8 cellular contexts compared by ENCODE assay signal in genomic region chr10:124827474-124827873, GRCh38. TPM values are rescaled to one million over a fixed set of nuclear protein-coding genes. Genes with fewer than 3 reads are reported as not detected.
DNase-seq lines count a peak whose midpoint lies in the region; ATAC-seq and TF ChIP-seq lines count a peak whose summit lies in the region.

No MANE protein-coding gene starts in this region.

- no peak overlapping the region for H3K4me2 ChIP-seq in GM23338

- H3K9me3 Mint-ChIP-seq in GM23338 = no peaks in the 10 kb centered on the region

- ATAC-seq in GM23338 (no peak), left lobe of liver (peak; percentile 26), GM18858 (IDR thresholded peaks at IDR 0.05; ENCODE audit: unreplicated experiment) (no peak)

- peaks cover 33% of the 10 kb centered on the region for H3K36me3 ChIP-seq in BE2C
- H3K36me3 ChIP-seq in GM23338 (ENCODE audit: insufficient read depth) = peaks cover 27% of the 10 kb centered on the region

- DNase-seq in BE2C = no peak
- DNase-seq in GM23338 (ENCODE audit: low spot score) = peak; percentile 45
- peak; percentile 16 for DNase-seq in astrocyte of the cerebellum (ENCODE audit: low read depth)
- no peak for DNase-seq in left lobe of liver (ENCODE audit: low spot score)
- no peak for DNase-seq in coronary artery (ENCODE audit: low spot score)
- no peak for DNase-seq in NCI-H510A treated with DMSO at 0.1 percent for 48 hours (lab: John Stamatoyannopoulos, UW)
- DNase-seq in NCI-H748 treated with DMSO at 0.1 percent for 48 hours (lab: John Stamatoyannopoulos, UW) = no peak

- no peak overlapping the region for H3K4me3 Mint-ChIP-seq in GM23338

- H3K36me3 Mint-ChIP-seq in GM23338 (ENCODE audit: low read depth) = peaks cover 40% of the 10 kb centered on the region

- H3K4me3 ChIP-seq in BE2C (ENCODE audit: low read depth, low read length) = no peak overlapping the region
- H3K4me3 ChIP-seq in GM23338 = no peak overlapping the region
- H3K4me3 ChIP-seq in astrocyte of the cerebellum (ENCODE audit: low read depth, low read length) = no peak overlapping the region
- H3K4me3 ChIP-seq in coronary artery = no peak overlapping the region

- H3K27me3 ChIP-seq in BE2C = no peaks in the 10 kb centered on the region
- H3K27me3 ChIP-seq in GM23338 (ENCODE audit: insufficient read depth) = no peaks in the 10 kb centered on the region

- peaks cover 1% of the 10 kb centered on the region for H3K27me3 Mint-ChIP-seq in GM23338 (ENCODE audit: insufficient read depth, low read depth, poor library complexity)

- in situ Hi-C loops in astrocyte of the cerebellum (cut with HindIII; ENCODE audit: low sequenced_read_pairs) = no loop called here

- H4K20me1 ChIP-seq in GM23338 (replicated peaks; ENCODE audit: insufficient read depth) = no peaks in the 10 kb centered on the region; the same call in 1 of the 2 replicates

- no peaks in the 10 kb centered on the region for H3K4me1 Mint-ChIP-seq in GM23338

- H3K79me2 ChIP-seq in GM23338 (replicated peaks; ENCODE audit: insufficient read depth) = no peaks in the 10 kb centered on the region

- H3F3A ChIP-seq in GM23338 (replicated peaks; ENCODE audit: low read depth) = no peaks in the 10 kb centered on the region; the same call in 1 of the 2 replicates

- peak; percentile 48 for TF ChIP-seq CTCF in BE2C (IDR thresholded peaks at IDR 0.05; ENCODE audit: low read depth, low read length)
- peak in 1 of 2 experiments; percentile 68; a peak in 3 of 4 replicates for TF ChIP-seq CTCF in GM23338 (conservative IDR thresholded peaks at IDR 0.05; ENCODE audit: low read depth in 2 of 2)
- peak; percentile 45 for TF ChIP-seq CTCF in astrocyte of the cerebellum (IDR thresholded peaks at IDR 0.05; ENCODE audit: low read depth, low read length, missing control alignments)
- no peak for TF ChIP-seq CTCF in coronary artery (IDR thresholded peaks at IDR 0.05)

- H3K9me3 ChIP-seq in BE2C = no peaks in the 10 kb centered on the region

- no peaks in the 10 kb centered on the region for H3K9me2 ChIP-seq in GM23338 (ENCODE audit: insufficient read depth)

- H3K27ac ChIP-seq in GM23338 (ENCODE audit: low read depth) = no peak overlapping the region
- H3K27ac ChIP-seq in coronary artery = no peak overlapping the region

- H3K4me1 ChIP-seq in BE2C = no peaks in the 10 kb centered on the region
- no peaks in the 10 kb centered on the region for H3K4me1 ChIP-seq in GM23338 (ENCODE audit: insufficient read depth)

- no peak overlapping the region for H2AFZ ChIP-seq in GM23338

- H3K27ac Mint-ChIP-seq in GM23338 = no peak overlapping the region

TF ChIP-seq in GM23338, 12 proteins besides CTCF, POLR2A, EP300 and RAD21 (continues in another document):
- TF ChIP-seq NANOG (IDR thresholded peaks at IDR 0.05; ENCODE audit: borderline replicate concordance) = no peak
- no peak for TF ChIP-seq REST (IDR thresholded peaks at IDR 0.05; ENCODE audit: unreplicated experiment)
- no peak for TF ChIP-seq ETS1 (IDR thresholded peaks at IDR 0.05)
- no peak for TF ChIP-seq EZH2 (IDR thresholded peaks at IDR 0.05; ENCODE audit: low read depth, unreplicated experiment)
- no peak for TF ChIP-seq EZH2phosphoT487 (IDR thresholded peaks at IDR 0.05; ENCODE audit: unreplicated experiment)

RNA-seq across cellular contexts. Expression of gene ABRAXAS2, which starts 25.9 kb away (rescaled TPM):
- 18.0 TPM for polyA plus RNA-seq in BE2C (2012; ENCODE audit: insufficient read depth, insufficient read length, low read depth)
- total RNA-seq in GM23338 (2014; rRNA removed; shearing (Covaris generic)) = 15.5 and 15.6 TPM in 2 replicates
- 10.9 and 12.1 TPM in 2 replicates for polyA plus RNA-seq in GM23338 (2016; fragmentation: Nextera tagmentation; extraction: Ambion mirVana)
- total RNA-seq in left lobe of liver = 6.6 TPM

RNA-seq across cellular contexts. Expression of gene EEF1AKMT2, which starts 35.8 kb away (rescaled TPM):
- polyA plus RNA-seq in BE2C (2012; ENCODE audit: insufficient read depth, insufficient read length, low read depth) = 9.7 TPM
- total RNA-seq in GM23338 (2014; rRNA removed; shearing (Covaris generic)) = 29.7 and 38.0 TPM in 2 replicates
- polyA plus RNA-seq in GM23338 (2016; fragmentation: Nextera tagmentation; extraction: Ambion mirVana) = 29.4 and 35.0 TPM in 2 replicates
- 6.8 TPM for total RNA-seq in left lobe of liver

Comparison
In these comparisons a context has a peak if more than half of its experiments do, and no peak if none do; other contexts are left out.
1. DNase-seq: peak in GM23338 (single experiment) and astrocyte of the cerebellum (single experiment); none in BE2C (single experiment), left lobe of liver (single experiment), coronary artery (single experiment), NCI-H510A treated with DMSO at 0.1 percent for 48 hours (single experiment) and NCI-H748 treated with DMSO at 0.1 percent for 48 hours (single experiment).